Comparison of ENCODE assay signal across 3 cellular contexts in genomic region chr20:62957136-62958117, GRCh38.
TF ChIP-seq lines count a peak whose summit lies in the region.

No MANE protein-coding gene starts in this region.

TF ChIP-seq in SK-N-SH, 30 proteins besides CTCF, POLR2A, EP300 and RAD21:
- TF ChIP-seq ELF1 (IDR thresholded peaks at IDR 0.05) (no peak), CHD2 (IDR thresholded peaks at IDR 0.05; ENCODE audit: low read length, partially characterized antibody) (no peak), SMC3 (IDR thresholded peaks at IDR 0.05; ENCODE audit: low read depth, low read length) (no peak), NRF1 (IDR thresholded peaks at IDR 0.05; ENCODE audit: low read depth, low read length) (no peak)

TF ChIP-seq in SK-N-SH treated with all-trans-retinoic acid at 6 μM for 48 hours, 23 proteins besides CTCF, POLR2A, EP300 and RAD21:
- no peak for TF ChIP-seq SNAI2 (CRISPR knock-in tag; IDR thresholded peaks at IDR 0.05)
- TF ChIP-seq ARNTL (CRISPR knock-in tag; IDR thresholded peaks at IDR 0.05; ENCODE audit: borderline replicate concordance, low read depth) = no peak
- TF ChIP-seq OSR1 (CRISPR knock-in tag; IDR thresholded peaks at IDR 0.05) = no peak
- no peak for TF ChIP-seq CSRNP3 (CRISPR knock-in tag; IDR thresholded peaks at IDR 0.05)
- no peak for TF ChIP-seq TOX (CRISPR knock-in tag; IDR thresholded peaks at IDR 0.05; ENCODE audit: borderline replicate concordance)
- no peak for TF ChIP-seq ISL1 (CRISPR knock-in tag; IDR thresholded peaks at IDR 0.05)
- TF ChIP-seq BACH2 (CRISPR knock-in tag; IDR thresholded peaks at IDR 0.05; ENCODE audit: borderline replicate concordance) = no peak
- TF ChIP-seq ZFP3 (CRISPR knock-in tag; IDR thresholded peaks at IDR 0.05) = no peak
- no peak for TF ChIP-seq CSDC2 (CRISPR knock-in tag; IDR thresholded peaks at IDR 0.05)
- no peak for TF ChIP-seq ZNF565 (CRISPR knock-in tag; conservative IDR thresholded peaks at IDR 0.05; ENCODE audit: low read depth)
- TF ChIP-seq ESRRG (CRISPR knock-in tag; IDR thresholded peaks at IDR 0.05) = no peak
- no peak for TF ChIP-seq TSHZ2 (CRISPR knock-in tag; IDR thresholded peaks at IDR 0.05)
- no peak for TF ChIP-seq ZNF70 (CRISPR knock-in tag; IDR thresholded peaks at IDR 0.05)
- no peak for TF ChIP-seq POU6F1 (CRISPR knock-in tag; IDR thresholded peaks at IDR 0.05; ENCODE audit: borderline replicate concordance, low read depth)
- no peak for TF ChIP-seq PPARA (CRISPR knock-in tag; IDR thresholded peaks at IDR 0.05; ENCODE audit: borderline replicate concordance)
- no peak for TF ChIP-seq ZNF8 (CRISPR knock-in tag; IDR thresholded peaks at IDR 0.05)

TF ChIP-seq in GM12878, 131 proteins besides CTCF, POLR2A, EP300 and RAD21:
- 0 out of 2 replicates have a peak, but pooled peaks have one; percentile 49 for TF ChIP-seq TCF3 (IDR thresholded peaks at IDR 0.05; ENCODE audit: borderline replicate concordance, insufficient read depth, low read depth, low read length)
- no peak for TF ChIP-seq MYC (IDR thresholded peaks at IDR 0.05; ENCODE audit: insufficient read depth, insufficient read length, insufficient replicate concordance, low read length, severe bottlenecking)
- no peak for TF ChIP-seq JUND (IDR thresholded peaks at IDR 0.05; ENCODE audit: low read depth, low read length)
- TF ChIP-seq BCL3 (IDR thresholded peaks at IDR 0.05; ENCODE audit: borderline replicate concordance, insufficient read depth, low read depth, low read length, poor library complexity, severe bottlenecking) = peak; percentile 33
- no peak for TF ChIP-seq BCLAF1 (IDR thresholded peaks at IDR 0.05)
- no peak for TF ChIP-seq KLF5 (IDR thresholded peaks at IDR 0.05; ENCODE audit: partially characterized antibody)
- TF ChIP-seq REST (IDR thresholded peaks at IDR 0.05; ENCODE audit: low read depth, low read length) = no peak
- TF ChIP-seq ZSCAN29 (IDR thresholded peaks at IDR 0.05) = no peak
- TF ChIP-seq NR2F1 (conservative IDR thresholded peaks at IDR 0.05) = no peak
- no peak for TF ChIP-seq EGR1 (IDR thresholded peaks at IDR 0.05; ENCODE audit: borderline replicate concordance in 1 of 2, low read depth in 2 of 2, low read length in 2 of 2)
- no peak for TF ChIP-seq SMC3 (IDR thresholded peaks at IDR 0.05; ENCODE audit: borderline replicate concordance, low read length)
- no peak for TF ChIP-seq PAX5 (IDR thresholded peaks at IDR 0.05; ENCODE audit: borderline replicate concordance, low read depth, low read length)
TF ChIP-seq in GM12878: peak in this region for 2.
